Comparison of ENCODE assay signal across 23 cellular contexts in genomic region chr21:36918291-36918690, GRCh38.
"Had no signal": no experiment of that assay in that cellular context is flagged by ENCODE, and none has a peak within 500 bp of the region (broad histone marks: within the 10 kb centered on the region; RNA-seq: fewer than 3 reads in every experiment).

No MANE protein-coding gene starts in this region.

- H3K27ac Mint-ChIP-seq: activated CD4-positive, alpha-beta T cell treated with anti-CD3 and anti-CD28 coated beads, Interleukin-2, amount 10 ng/mL, durations not matched to agents 7 days and 5 days; activated naive CD8-positive, alpha-beta T cell treated with anti-CD3 and anti-CD28 coated beads, Interleukin-2, amount 50 U/mL, for 24 hours; activated T-helper 17 cell treated with anti-CD3 and anti-CD28 coated beads, Interleukin-2, amount 50 U/mL, for 72 hours; effector memory CD8-positive, alpha-beta T cell; natural killer cell; stimulated activated effector memory CD8-positive, alpha-beta T cell treated with anti-CD3 and anti-CD28 coated beads, Interleukin-12 subunit alpha, Interleukin-12 subunit beta, amount 100 ng/mL, for 72 hours had no signal

- H3K27me3 ChIP-seq: brain microvascular endothelial cell, esophagus muscularis mucosa, heart right ventricle, stomach, suprapubic skin, transverse colon had no signal

- H3K27ac ChIP-seq: brain microvascular endothelial cell, esophagus muscularis mucosa, heart right ventricle, skin epidermis, suprapubic skin, transverse colon had no signal

- H3K4me3 Mint-ChIP-seq: activated CD4-positive, alpha-beta T cell treated with anti-CD3 and anti-CD28 coated beads, Interleukin-2, amount 10 ng/mL, durations not matched to agents 7 days and 5 days; activated naive CD8-positive, alpha-beta T cell treated with anti-CD3 and anti-CD28 coated beads, Interleukin-2, amount 50 U/mL, for 24 hours; activated T-helper 17 cell treated with anti-CD3 and anti-CD28 coated beads, Interleukin-2, amount 50 U/mL, for 72 hours; effector memory CD8-positive, alpha-beta T cell; natural killer cell; stimulated activated effector memory CD8-positive, alpha-beta T cell treated with anti-CD3 and anti-CD28 coated beads, Interleukin-12 subunit alpha, Interleukin-12 subunit beta, amount 100 ng/mL, for 72 hours had no signal

- H3K36me3 Mint-ChIP-seq: natural killer cell; stimulated activated effector memory CD8-positive, alpha-beta T cell treated with anti-CD3 and anti-CD28 coated beads, Interleukin-12 subunit alpha, Interleukin-12 subunit beta, amount 100 ng/mL, for 72 hours had no signal

- H3K36me3 ChIP-seq: brain microvascular endothelial cell, heart right ventricle, stomach, suprapubic skin, transverse colon had no signal

- H3K4me3 ChIP-seq: esophagus muscularis mucosa, heart right ventricle, lung, skin epidermis, stomach, suprapubic skin, transverse colon had no signal

- H3K4me2 ChIP-seq: SK-N-SH had no signal

- ATAC-seq: activated CD4-positive, CD25-positive, alpha-beta regulatory T cell treated with anti-CD3 and anti-CD28 coated beads, Interleukin-2, amount 50 U/mL, for 24 hours; activated naive CD8-positive, alpha-beta T cell treated with anti-CD3 and anti-CD28 coated beads, Interleukin-2, amount 50 U/mL, for 24 hours; activated T-helper 17 cell treated with anti-CD3 and anti-CD28 coated beads, Interleukin-2, amount 50 U/mL, for 72 hours; effector memory CD8-positive, alpha-beta T cell; natural killer cell; stimulated activated effector memory CD8-positive, alpha-beta T cell treated with anti-CD3 and anti-CD28 coated beads, Interleukin-12 subunit alpha, Interleukin-12 subunit beta, amount 100 ng/mL, for 72 hours had no signal

- H3K9me3 Mint-ChIP-seq: activated CD4-positive, alpha-beta T cell treated with anti-CD3 and anti-CD28 coated beads, Interleukin-2, amount 10 ng/mL, durations not matched to agents 7 days and 5 days; activated naive CD8-positive, alpha-beta T cell treated with anti-CD3 and anti-CD28 coated beads, Interleukin-2, amount 50 U/mL, for 24 hours; activated T-helper 17 cell treated with anti-CD3 and anti-CD28 coated beads, Interleukin-2, amount 50 U/mL, for 72 hours; effector memory CD8-positive, alpha-beta T cell; natural killer cell; stimulated activated effector memory CD8-positive, alpha-beta T cell treated with anti-CD3 and anti-CD28 coated beads, Interleukin-12 subunit alpha, Interleukin-12 subunit beta, amount 100 ng/mL, for 72 hours had no signal

- H3K9ac ChIP-seq: SK-N-SH had no signal

- FAIRE-seq: kidney, urothelium cell line had no signal

- H3K27me3 Mint-ChIP-seq: activated CD4-positive, alpha-beta T cell treated with anti-CD3 and anti-CD28 coated beads, Interleukin-2, amount 10 ng/mL, durations not matched to agents 7 days and 5 days; activated naive CD8-positive, alpha-beta T cell treated with anti-CD3 and anti-CD28 coated beads, Interleukin-2, amount 50 U/mL, for 24 hours; activated T-helper 17 cell treated with anti-CD3 and anti-CD28 coated beads, Interleukin-2, amount 50 U/mL, for 72 hours; effector memory CD8-positive, alpha-beta T cell had no signal

- H3K9me3 ChIP-seq: esophagus muscularis mucosa, heart right ventricle, SK-N-SH, stomach, suprapubic skin, transverse colon had no signal

- DNase-seq: activated CD4-positive, alpha-beta T cell treated with anti-CD3 and anti-CD28 coated beads, Interleukin-2, amount 10 ng/mL, durations not matched to agents 7 days and 5 days; activated naive CD8-positive, alpha-beta T cell treated with anti-CD3 and anti-CD28 coated beads, Interleukin-2, amount 50 U/mL, for 24 hours; activated T-cell treated with anti-CD3 and anti-CD28 coated beads, Interleukin-2, amount 50 U/mL, for 1 hour; aorta; central memory CD4-positive, alpha-beta T cell; effector memory CD8-positive, alpha-beta T cell; kidney; natural killer cell; right cardiac atrium; SK-N-SH; stimulated activated CD4-positive, alpha-beta T cell treated with anti-CD3 and anti-CD28 coated beads, Interleukin-2, amount 100 ng/mL, for 24 hours; stomach; transverse colon had no signal
